14 cellular contexts compared by ENCODE assay signal in the genomic region with DNA sequence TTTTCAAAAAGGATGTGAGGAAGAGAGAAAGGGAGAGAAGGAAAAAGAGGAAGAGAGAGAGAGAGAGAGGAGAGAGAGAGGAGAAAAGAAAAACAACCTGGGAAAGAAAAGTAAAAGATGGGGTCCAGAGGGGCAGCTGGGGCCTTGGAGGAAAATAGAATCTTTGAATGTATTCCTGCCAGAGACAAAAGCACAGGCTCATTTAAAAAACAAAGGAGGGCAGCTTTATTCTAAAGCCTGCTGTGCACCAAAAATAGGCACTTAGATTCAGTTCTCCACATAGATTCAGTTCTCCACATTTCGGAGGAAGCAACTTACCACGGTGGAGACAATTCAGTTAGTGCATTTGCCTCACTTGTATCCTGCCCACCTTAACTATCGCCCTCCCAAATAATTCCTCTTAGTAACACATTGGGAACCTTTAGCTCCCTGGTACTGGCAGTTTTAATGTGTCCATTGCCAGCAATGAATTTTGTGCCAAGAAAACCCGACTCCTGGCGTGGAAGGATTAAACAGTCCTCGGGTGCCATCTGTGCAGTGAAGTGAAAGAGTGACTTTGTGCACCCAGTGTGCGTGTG.
DNase-seq lines count a peak whose midpoint lies in the region; ATAC-seq and TF ChIP-seq lines count a peak whose summit lies in the region.
"Had no signal": no experiment of that assay in that cellular context is flagged by ENCODE, and none has a peak within 500 bp of the region (broad histone marks: within the 10 kb centered on the region; RNA-seq: fewer than 3 reads in every experiment).

No MANE protein-coding gene starts in this region.

- no peak for DNase-seq in activated T-cell treated with anti-CD3 and anti-CD28 coated beads, Interleukin-2, amount 50 U/mL, for 72 hours
- DNase-seq in activated T-cell treated with anti-CD3 and anti-CD28 coated beads for 4 hours: no peak
- peak; percentile 51 to 90 for DNase-seq in NCI-H446 (lab: John Stamatoyannopoulos, UW)
- DNase-seq in DMS79 treated with DMSO at 0.1 percent for 48 hours (lab: John Stamatoyannopoulos, UW): no peak
- DNase-seq: erythroblast, HCEC 1CT, kidney glomerular epithelial cell, mucosa of descending colon, posterior cingulate gyrus had no signal

- no peaks in the 10 kb centered on the region for H3K36me3 ChIP-seq in ectodermal cell (ENCODE audit: control insufficient read depth, insufficient read depth, low read length)

- no peak overlapping the region for H3K4me3 ChIP-seq in ectodermal cell (ENCODE audit: insufficient read depth, low read depth, low read length)
- H3K4me3 ChIP-seq: mucosa of descending colon, SK-N-MC had no signal

- no peaks in the 10 kb centered on the region for H3K9me3 Mint-ChIP-seq in activated T-cell treated with anti-CD3 and anti-CD28 coated beads, Interleukin-2, amount 50 U/mL, for 72 hours

- no peaks in the 10 kb centered on the region for H3K4me1 ChIP-seq in ectodermal cell (ENCODE audit: control insufficient read depth, insufficient read depth, low read length)

- no peaks in the 10 kb centered on the region for H3K27me3 ChIP-seq in ectodermal cell (ENCODE audit: control insufficient read depth, insufficient read depth, low read length, poor library complexity, severe bottlenecking)

- no peak for ATAC-seq in activated T-cell treated with anti-CD3 and anti-CD28 coated beads, Interleukin-2, amount 50 U/mL, for 72 hours (replicated peaks in 1 of 2)
- ATAC-seq in GM21528 (IDR thresholded peaks at IDR 0.05; ENCODE audit: low FRiP score, unreplicated experiment) (no peak), SK-N-SH treated with all-trans-retinoic acid at 6 μM for 48 hours (no peak)
- ATAC-seq: mucosa of descending colon had no signal

- H3K27me3 Mint-ChIP-seq in activated T-cell treated with anti-CD3 and anti-CD28 coated beads, Interleukin-2, amount 50 U/mL, for 72 hours (ENCODE audit: low read depth): no peaks in the 10 kb centered on the region

- H3K27ac ChIP-seq in ectodermal cell (ENCODE audit: insufficient read depth, low read depth, low read length, poor library complexity, severe bottlenecking) (peak overlapping the region; percentile 65), temporal lobe (ENCODE audit: low read depth, low read length) (peak overlapping the region; percentile 44)
- H3K27ac ChIP-seq: SK-N-MC had no signal

- no peaks in the 10 kb centered on the region for H3K9me3 ChIP-seq in ectodermal cell (ENCODE audit: control insufficient read depth, low read length)
- H3K9me3 ChIP-seq: mucosa of descending colon had no signal

- no peak overlapping the region for H3K4me3 Mint-ChIP-seq in activated T-cell treated with anti-CD3 and anti-CD28 coated beads, Interleukin-2, amount 50 U/mL, for 72 hours

- WGBS in ectodermal cell, 2 experiments: 66 to 67% methylated on average over 7 of the region's 7 CpGs

- peaks cover 12 to 28% of the 10 kb centered on the region in 2 donors for H3K36me3 Mint-ChIP-seq in activated T-cell treated with anti-CD3 and anti-CD28 coated beads, Interleukin-2, amount 50 U/mL, for 72 hours (ENCODE audit: insufficient read depth in 2 of 2)

- H3K27ac Mint-ChIP-seq in activated T-cell treated with anti-CD3 and anti-CD28 coated beads, Interleukin-2, amount 50 U/mL, for 72 hours: peak overlapping the region; percentile 68

- H3K4me1 Mint-ChIP-seq in activated T-cell treated with anti-CD3 and anti-CD28 coated beads, Interleukin-2, amount 50 U/mL, for 72 hours (ENCODE audit: low read depth): peaks cover 48% of the 10 kb centered on the region

TF ChIP-seq in SK-N-SH treated with all-trans-retinoic acid at 6 μM for 48 hours, 23 proteins besides CTCF, POLR2A, EP300 and RAD21:
- TF ChIP-seq, protein P1, sequence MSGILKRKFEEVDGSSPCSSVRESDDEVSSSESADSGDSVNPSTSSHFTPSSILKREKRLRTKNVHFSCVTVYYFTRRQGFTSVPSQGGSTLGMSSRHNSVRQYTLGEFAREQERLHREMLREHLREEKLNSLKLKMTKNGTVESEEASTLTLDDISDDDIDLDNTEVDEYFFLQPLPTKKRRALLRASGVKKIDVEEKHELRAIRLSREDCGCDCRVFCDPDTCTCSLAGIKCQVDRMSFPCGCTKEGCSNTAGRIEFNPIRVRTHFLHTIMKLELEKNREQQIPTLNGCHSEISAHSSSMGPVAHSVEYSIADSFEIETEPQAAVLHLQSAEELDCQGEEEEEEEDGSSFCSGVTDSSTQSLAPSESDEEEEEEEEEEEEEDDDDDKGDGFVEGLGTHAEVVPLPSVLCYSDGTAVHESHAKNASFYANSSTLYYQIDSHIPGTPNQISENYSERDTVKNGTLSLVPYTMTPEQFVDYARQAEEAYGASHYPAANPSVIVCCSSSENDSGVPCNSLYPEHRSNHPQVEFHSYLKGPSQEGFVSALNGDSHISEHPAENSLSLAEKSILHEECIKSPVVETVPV (CRISPR knock-in tag; IDR thresholded peaks at IDR 0.05): no peak
- TF ChIP-seq TCF4 (CRISPR knock-in tag; IDR thresholded peaks at IDR 0.05; ENCODE audit: borderline replicate concordance): no peak
- no peak for TF ChIP-seq RARB (CRISPR knock-in tag; IDR thresholded peaks at IDR 0.05)
- no peak for TF ChIP-seq ZFP3 (CRISPR knock-in tag; IDR thresholded peaks at IDR 0.05)
- TF ChIP-seq TOX (CRISPR knock-in tag; IDR thresholded peaks at IDR 0.05; ENCODE audit: borderline replicate concordance): no peak
- no peak for TF ChIP-seq ZFP30 (CRISPR knock-in tag; IDR thresholded peaks at IDR 0.05)
- TF ChIP-seq ISL1 (CRISPR knock-in tag; IDR thresholded peaks at IDR 0.05): no peak
- TF ChIP-seq, protein P2, sequence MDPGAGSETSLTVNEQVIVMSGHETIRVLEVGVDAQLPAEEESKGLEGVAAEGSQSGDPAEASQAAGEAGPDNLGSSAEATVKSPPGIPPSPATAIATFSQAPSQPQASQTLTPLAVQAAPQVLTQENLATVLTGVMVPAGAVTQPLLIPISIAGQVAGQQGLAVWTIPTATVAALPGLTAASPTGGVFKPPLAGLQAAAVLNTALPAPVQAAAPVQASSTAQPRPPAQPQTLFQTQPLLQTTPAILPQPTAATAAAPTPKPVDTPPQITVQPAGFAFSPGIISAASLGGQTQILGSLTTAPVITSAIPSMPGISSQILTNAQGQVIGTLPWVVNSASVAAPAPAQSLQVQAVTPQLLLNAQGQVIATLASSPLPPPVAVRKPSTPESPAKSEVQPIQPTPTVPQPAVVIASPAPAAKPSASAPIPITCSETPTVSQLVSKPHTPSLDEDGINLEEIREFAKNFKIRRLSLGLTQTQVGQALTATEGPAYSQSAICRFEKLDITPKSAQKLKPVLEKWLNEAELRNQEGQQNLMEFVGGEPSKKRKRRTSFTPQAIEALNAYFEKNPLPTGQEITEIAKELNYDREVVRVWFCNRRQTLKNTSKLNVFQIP (CRISPR knock-in tag; IDR thresholded peaks at IDR 0.05; ENCODE audit: borderline replicate concordance, low read depth): no peak
- no peak for TF ChIP-seq ESRRG (CRISPR knock-in tag; IDR thresholded peaks at IDR 0.05)
- TF ChIP-seq GLIS3 (CRISPR knock-in tag; IDR thresholded peaks at IDR 0.05): no peak
- TF ChIP-seq BACH2 (CRISPR knock-in tag; IDR thresholded peaks at IDR 0.05; ENCODE audit: borderline replicate concordance): no peak
- TF ChIP-seq ZNF565 (CRISPR knock-in tag; conservative IDR thresholded peaks at IDR 0.05; ENCODE audit: low read depth): no peak

Comparison
In these comparisons a context has a peak if more than half of its experiments do, and no peak if none do; other contexts are left out.
1. DNase-seq: peak in NCI-H446 (2 of 2); none in activated T-cell treated with anti-CD3 and anti-CD28 coated beads, Interleukin-2, amount 50 U/mL, for 72 hours (0 of 2), activated T-cell treated with anti-CD3 and anti-CD28 coated beads for 4 hours (single experiment) and DMS79 treated with DMSO at 0.1 percent for 48 hours (single experiment).